ENCODE assay signal across 10 cellular contexts in the genomic region with DNA sequence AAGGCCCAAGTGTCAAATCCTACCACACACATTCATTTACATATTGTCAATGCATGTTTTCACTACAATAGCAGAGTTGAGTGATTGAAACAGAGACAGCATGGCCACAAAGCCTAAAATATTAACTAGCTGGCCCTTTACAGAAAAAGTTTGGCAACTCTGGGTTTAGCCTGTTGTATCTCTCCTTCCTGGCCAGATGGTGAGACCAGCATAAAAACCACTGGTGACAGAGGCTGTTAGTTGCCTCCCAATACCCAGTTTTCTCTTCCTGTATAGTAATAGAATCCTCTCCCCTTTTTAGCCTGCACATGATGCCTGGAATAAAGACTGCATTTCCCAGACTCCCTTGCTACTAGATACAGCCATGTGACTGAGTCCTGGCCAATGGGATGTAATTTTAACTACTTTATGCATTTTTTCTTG.
DNase-seq lines count a peak whose midpoint lies in the region; ATAC-seq and TF ChIP-seq lines count a peak whose summit lies in the region.
"Had no signal": no experiment of that assay in that cellular context is flagged by ENCODE, and none has a peak within 500 bp of the region (broad histone marks: within the 10 kb centered on the region; RNA-seq: fewer than 3 reads in every experiment).

No MANE protein-coding gene starts in this region.

- H3K4me3 Mint-ChIP-seq in activated naive CD8-positive, alpha-beta T cell = no peak overlapping the region
- H3K4me3 Mint-ChIP-seq in activated naive CD8-positive, alpha-beta T cell treated with anti-CD3 and anti-CD28 coated beads, Interleukin-2, amount 50 U/mL, for 24 hours = no peak overlapping the region
- no peak overlapping the region for H3K4me3 Mint-ChIP-seq in stimulated activated effector memory CD8-positive, alpha-beta T cell treated with anti-CD3 and anti-CD28 coated beads, Interleukin-12 subunit alpha, Interleukin-12 subunit beta, amount 100 ng/mL, for 72 hours

- H3K9ac ChIP-seq in Loucy (ENCODE audit: low read depth, low read length, poor library complexity, severe bottlenecking) = no peak overlapping the region

- H3K9me3 ChIP-seq in Loucy (ENCODE audit: insufficient read depth, low read depth, low read length) (no peaks in the 10 kb centered on the region), esophagus muscularis mucosa (no peaks in the 10 kb centered on the region)

- no peaks in the 10 kb centered on the region for H3K9me2 ChIP-seq in Loucy (replicated peaks; ENCODE audit: low read depth, low read length)

- no peaks in the 10 kb centered on the region for H3F3A ChIP-seq in Loucy (ENCODE audit: low read depth)

- H3K27me3 ChIP-seq in Loucy (ENCODE audit: insufficient read depth, low read length, poor library complexity, severe bottlenecking) (no peaks in the 10 kb centered on the region), esophagus muscularis mucosa (no peaks in the 10 kb centered on the region)

- peaks cover 7% of the 10 kb centered on the region for H3K36me3 Mint-ChIP-seq in activated naive CD8-positive, alpha-beta T cell
- H3K36me3 Mint-ChIP-seq in activated naive CD8-positive, alpha-beta T cell treated with anti-CD3 and anti-CD28 coated beads, Interleukin-2, amount 50 U/mL, for 24 hours (ENCODE audit: low read depth) = peaks cover 2% of the 10 kb centered on the region
- no peaks in the 10 kb centered on the region for H3K36me3 Mint-ChIP-seq in stimulated activated effector memory CD8-positive, alpha-beta T cell treated with anti-CD3 and anti-CD28 coated beads, Interleukin-12 subunit alpha, Interleukin-12 subunit beta, amount 100 ng/mL, for 72 hours

- TF ChIP-seq POLR2A in esophagus muscularis mucosa (IDR thresholded peaks at IDR 0.05; ENCODE audit: low read depth) = no peak

- H4K20me1 ChIP-seq in Loucy (ENCODE audit: insufficient read depth, low read length, poor library complexity, severe bottlenecking) = no peaks in the 10 kb centered on the region

- H3K4me3 ChIP-seq in Loucy (ENCODE audit: low read length, poor library complexity, severe bottlenecking) (no peak overlapping the region), esophagus muscularis mucosa (no peak overlapping the region)

- H3K79me2 ChIP-seq in Loucy (ENCODE audit: insufficient read depth, low read length) = no peaks in the 10 kb centered on the region

- intact Hi-C loops in esophagus muscularis mucosa (cut with DNase I) = no loop called here

- DNase-seq in activated naive CD8-positive, alpha-beta T cell treated with anti-CD3 and anti-CD28 coated beads, Interleukin-2, amount 50 U/mL, for 24 hours = no peak
- DNase-seq in stimulated activated effector memory CD8-positive, alpha-beta T cell treated with anti-CD3 and anti-CD28 coated beads, Interleukin-12 subunit alpha, Interleukin-12 subunit beta, amount 100 ng/mL, for 72 hours (ENCODE audit: low spot score in 2 of 2) = no peak
- no peak for DNase-seq in mucosa of gallbladder (ENCODE audit: low spot score)
- no peak for DNase-seq in stimulated activated CD4-positive, alpha-beta T cell treated with anti-CD3 and anti-CD28 coated beads, Interleukin-2, amount 100 ng/mL, for 24 hours
- DNase-seq in esophagus muscularis mucosa (ENCODE audit: extremely low spot score) = no peak
- DNase-seq: NCI-H187 treated with DMSO at 0.1 percent for 48 hours, T1000 had no signal

- H3K27ac ChIP-seq in esophagus muscularis mucosa (replicated peaks in 1 of 4) = no peak overlapping the region

- peaks cover 28% of the 10 kb centered on the region for H3K4me1 Mint-ChIP-seq in activated naive CD8-positive, alpha-beta T cell (ENCODE audit: low read depth)
- peaks cover 35% of the 10 kb centered on the region for H3K4me1 Mint-ChIP-seq in activated naive CD8-positive, alpha-beta T cell treated with anti-CD3 and anti-CD28 coated beads, Interleukin-2, amount 50 U/mL, for 24 hours
- H3K4me1 Mint-ChIP-seq in stimulated activated effector memory CD8-positive, alpha-beta T cell treated with anti-CD3 and anti-CD28 coated beads, Interleukin-12 subunit alpha, Interleukin-12 subunit beta, amount 100 ng/mL, for 72 hours = peaks cover 22% of the 10 kb centered on the region

- peaks cover 11% of the 10 kb centered on the region for H3K4me1 ChIP-seq in Loucy (ENCODE audit: insufficient read depth, low read length, poor library complexity, severe bottlenecking)
- peaks cover 0 to 7% (median 2%) of the 10 kb centered on the region in 4 donors for H3K4me1 ChIP-seq in esophagus muscularis mucosa

- H3K27me3 Mint-ChIP-seq in activated naive CD8-positive, alpha-beta T cell = no peaks in the 10 kb centered on the region
- H3K27me3 Mint-ChIP-seq in activated naive CD8-positive, alpha-beta T cell treated with anti-CD3 and anti-CD28 coated beads, Interleukin-2, amount 50 U/mL, for 24 hours = no peaks in the 10 kb centered on the region

- no peak for ATAC-seq in activated naive CD8-positive, alpha-beta T cell treated with anti-CD3 and anti-CD28 coated beads, Interleukin-2, amount 50 U/mL, for 24 hours
- peak; percentile 48 for ATAC-seq in HG02870 (IDR thresholded peaks at IDR 0.05; ENCODE audit: unreplicated experiment)
- ATAC-seq in stimulated activated effector memory CD8-positive, alpha-beta T cell treated with anti-CD3 and anti-CD28 coated beads, Interleukin-12 subunit alpha, Interleukin-12 subunit beta, amount 100 ng/mL, for 72 hours = peak; percentile 35

- no peak for TF ChIP-seq EP300 in esophagus muscularis mucosa (IDR thresholded peaks at IDR 0.05)

- no peak for TF ChIP-seq CTCF in Loucy (conservative IDR thresholded peaks at IDR 0.05; ENCODE audit: low read length)
- no peak for TF ChIP-seq CTCF in esophagus muscularis mucosa (IDR thresholded peaks at IDR 0.05)

- H3K9me3 Mint-ChIP-seq in activated naive CD8-positive, alpha-beta T cell (ENCODE audit: low read depth) = no peaks in the 10 kb centered on the region
- no peaks in the 10 kb centered on the region for H3K9me3 Mint-ChIP-seq in activated naive CD8-positive, alpha-beta T cell treated with anti-CD3 and anti-CD28 coated beads, Interleukin-2, amount 50 U/mL, for 24 hours
- H3K9me3 Mint-ChIP-seq in stimulated activated effector memory CD8-positive, alpha-beta T cell treated with anti-CD3 and anti-CD28 coated beads, Interleukin-12 subunit alpha, Interleukin-12 subunit beta, amount 100 ng/mL, for 72 hours = no peaks in the 10 kb centered on the region

- peak overlapping the region; percentile 13 for H3K27ac Mint-ChIP-seq in activated naive CD8-positive, alpha-beta T cell
- no peak overlapping the region for H3K27ac Mint-ChIP-seq in activated naive CD8-positive, alpha-beta T cell treated with anti-CD3 and anti-CD28 coated beads, Interleukin-2, amount 50 U/mL, for 24 hours
- no peak overlapping the region for H3K27ac Mint-ChIP-seq in stimulated activated effector memory CD8-positive, alpha-beta T cell treated with anti-CD3 and anti-CD28 coated beads, Interleukin-12 subunit alpha, Interleukin-12 subunit beta, amount 100 ng/mL, for 72 hours

- no peak overlapping the region for H3K4me2 ChIP-seq in Loucy (ENCODE audit: low read depth, low read length, poor library complexity, severe bottlenecking)

- H3K36me3 ChIP-seq in Loucy (ENCODE audit: insufficient read depth, low read length) (no peaks in the 10 kb centered on the region), esophagus muscularis mucosa (no peaks in the 10 kb centered on the region)

- H2AFZ ChIP-seq in Loucy (ENCODE audit: low read length) = peak overlapping the region; percentile 80
